In the genomic region with DNA sequence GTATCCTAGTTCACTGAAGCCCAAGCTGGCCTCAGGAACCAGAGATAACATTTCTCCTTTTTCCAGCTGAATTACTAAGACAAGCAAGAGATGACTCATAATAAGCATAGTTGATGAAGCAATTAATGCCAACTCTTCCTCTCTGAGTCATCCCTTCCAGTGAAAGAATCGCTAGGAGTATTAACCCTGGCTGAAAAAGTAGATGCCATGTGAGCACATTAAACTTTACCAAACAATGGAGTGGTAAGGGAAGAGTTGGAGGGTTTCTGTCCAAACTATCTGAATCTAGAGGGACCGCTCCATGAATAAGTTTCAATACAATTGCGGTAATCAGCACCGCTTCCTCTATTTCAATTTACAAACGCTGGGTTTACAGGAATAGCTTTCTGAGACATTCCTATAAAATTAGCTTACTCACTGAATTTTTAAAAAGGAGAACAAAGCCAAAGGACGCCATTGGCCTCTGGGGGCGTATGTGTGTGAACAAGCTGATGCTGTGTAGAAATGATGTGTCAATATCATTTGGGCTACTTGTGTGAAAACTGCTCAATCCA, we compare ENCODE assay signal across 8 cellular contexts. TPM values are rescaled to one million over a fixed set of nuclear protein-coding genes. Genes with fewer than 3 reads are reported as not detected.
DNase-seq lines count a peak whose midpoint lies in the region; ATAC-seq, FAIRE-seq and TF ChIP-seq lines count a peak whose summit lies in the region.

No MANE protein-coding gene starts in this region.

- H3K9me3 ChIP-seq in HAP-1: no peaks in the 10 kb centered on the region
- no peaks in the 10 kb centered on the region for H3K9me3 ChIP-seq in OCI-LY1 (ENCODE audit: low read length)

- TF ChIP-seq CTCF in OCI-LY1 (IDR thresholded peaks at IDR 0.05; ENCODE audit: low read length) (peak; percentile 17; the same call in 1 of the 2 replicates), astrocyte of the spinal cord (IDR thresholded peaks at IDR 0.05; ENCODE audit: low read depth, low read length) (peak; percentile 45)

- peaks cover 5% of the 10 kb centered on the region for H3K4me1 ChIP-seq in HAP-1
- H3K4me1 ChIP-seq in OCI-LY1 (ENCODE audit: insufficient read depth, low read length, severe bottlenecking): no peaks in the 10 kb centered on the region

- FAIRE-seq in islet of Langerhans (lab: Jason Lieb, UNC) (peak; percentile 99), GM12892 (lab: Jason Lieb, UNC) (no peak)

- ATAC-seq in GM18873 (IDR thresholded peaks at IDR 0.05; ENCODE audit: low FRiP score, unreplicated experiment): no peak

- H3K4me3 ChIP-seq in HAP-1 (no peak overlapping the region), OCI-LY1 (ENCODE audit: low read depth, low read length, poor library complexity, severe bottlenecking) (no peak overlapping the region), astrocyte of the spinal cord (ENCODE audit: low read depth, low read length) (no peak overlapping the region)

- no peak for TF ChIP-seq POLR2A in GM12892 (IDR thresholded peaks at IDR 0.05; ENCODE audit: low read depth, low read length)

- H3K27ac ChIP-seq in OCI-LY1 (ENCODE audit: low read depth, low read length, poor library complexity, severe bottlenecking): no peak overlapping the region

- H3K9ac ChIP-seq in OCI-LY1 (ENCODE audit: low read length): no peak overlapping the region

- H3K27me3 ChIP-seq in HAP-1 (ENCODE audit: low read depth) (no peaks in the 10 kb centered on the region), OCI-LY1 (ENCODE audit: insufficient read depth, low read length) (no peaks in the 10 kb centered on the region; the same call in 1 of the 2 replicates)

- in situ Hi-C loops in HAP-1 (cut with MboI; ENCODE audit: low sequenced_read_pairs): no loop called here
- in situ Hi-C loops in astrocyte of the spinal cord (cut with HindIII; ENCODE audit: low sequenced_read_pairs): no loop called here

- no peak overlapping the region for H3K4me2 ChIP-seq in OCI-LY1 (ENCODE audit: low read length)

- H4K20me1 ChIP-seq in OCI-LY1 (ENCODE audit: insufficient read depth, low read length): no peaks in the 10 kb centered on the region

- peak; percentile 74 for DNase-seq in GM03348 (ENCODE audit: low spot score)
- peak; percentile 47 to 59 for DNase-seq in HAP-1 (ENCODE audit: low spot score in 2 of 2)
- peak; percentile 91 for DNase-seq in astrocyte of the spinal cord (ENCODE audit: low read depth, low spot score)
- DNase-seq in stimulated activated CD4-positive, alpha-beta T cell treated with anti-CD3 and anti-CD28 coated beads, Interleukin-4, amount 100 ng/mL, for 24 hours: peak; percentile 50
- DNase-seq in GM12892 (ENCODE audit: insufficient read length): no peak

- no peaks in the 10 kb centered on the region for H3K9me2 ChIP-seq in OCI-LY1 (ENCODE audit: low read depth, low read length)

- H3K36me3 ChIP-seq in HAP-1 (replicated peaks): no peaks in the 10 kb centered on the region
- no peaks in the 10 kb centered on the region for H3K36me3 ChIP-seq in OCI-LY1 (ENCODE audit: insufficient read depth, low read length)

- no peak overlapping the region for H2AFZ ChIP-seq in OCI-LY1 (ENCODE audit: low read length)

- H3F3A ChIP-seq in OCI-LY1 (ENCODE audit: insufficient read depth, low read length): no peaks in the 10 kb centered on the region

- no peaks in the 10 kb centered on the region for H3K79me2 ChIP-seq in OCI-LY1 (ENCODE audit: insufficient read depth, low read length)

RNA-seq across cellular contexts. Expression of gene ATXN1, which starts 48.3 kb away (rescaled TPM):
- polyA plus RNA-seq in GM12892 (2012; ENCODE audit: missing spikeins): 15.6 TPM
